28 cellular contexts compared by ENCODE assay signal in the genomic region with DNA sequence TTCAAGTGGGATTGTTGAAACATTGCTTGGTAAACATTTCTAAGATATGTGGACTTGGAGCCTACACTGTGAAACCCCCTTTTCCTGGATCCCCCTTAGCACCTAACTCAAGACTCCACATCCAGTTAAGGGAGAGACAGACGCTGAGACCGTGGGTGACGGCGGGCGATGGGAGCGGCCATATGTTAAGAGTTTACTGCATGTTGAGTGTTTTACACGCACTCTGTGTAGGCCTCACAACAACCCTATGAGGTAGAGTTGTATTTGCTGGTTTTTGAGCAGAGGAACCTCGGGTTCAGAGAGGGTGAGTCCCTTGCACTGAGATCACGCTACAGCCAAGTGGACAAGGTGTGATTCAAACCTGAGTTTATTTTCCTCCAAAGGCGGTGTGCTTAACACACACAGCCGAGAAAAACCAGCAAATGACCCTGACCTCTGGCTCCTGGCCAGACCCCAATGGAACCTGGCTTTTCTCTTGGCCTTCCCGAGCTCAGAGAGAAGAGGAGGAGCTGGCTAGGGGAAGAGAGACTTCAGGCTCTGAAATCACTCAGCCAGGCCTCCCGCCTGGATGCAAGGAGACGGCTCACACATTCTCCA. TPM values are rescaled to one million over a fixed set of nuclear protein-coding genes. Genes with fewer than 3 reads are reported as not detected.
A peak's percentile ranks its signal among the peaks of the same experiment; 100 is the strongest.
DNase-seq lines count a peak whose midpoint lies in the region; TF ChIP-seq lines count a peak whose summit lies in the region.
"Had no signal": no experiment of that assay in that cellular context is flagged by ENCODE, and none has a peak within 500 bp of the region (broad histone marks: within the 10 kb centered on the region; RNA-seq: fewer than 3 reads in every experiment).

No MANE protein-coding gene starts in this region.

- no peak overlapping the region for H2BK5ac ChIP-seq in neuronal stem cell (ENCODE audit: low read length)

- intact Hi-C loops in cardiac septum (cut with DNase I): loop anchor here (5.0 kb wide), 1 partner anchor 37 kb away; no protein-coding TSS in a partner anchor
- intact Hi-C loops in left ventricle myocardium inferior (cut with micrococcal nuclease): no loop called here

- TF ChIP-seq RAD21 in liver (IDR thresholded peaks at IDR 0.05): peak; percentile 30 to 57

- no peaks in the 10 kb centered on the region for H3K79me1 ChIP-seq in neuronal stem cell (ENCODE audit: low read depth, low read length)

- H2AFZ ChIP-seq in neuronal stem cell (ENCODE audit: low read length): no peak overlapping the region
- H2AFZ ChIP-seq: GM23338 had no signal

- H2BK12ac ChIP-seq in neuronal stem cell (ENCODE audit: low read length): no peak overlapping the region

- H3K9me3 ChIP-seq in cardiac muscle cell (ENCODE audit: low read depth) (no peaks in the 10 kb centered on the region), liver (ENCODE audit: control insufficient read depth in 4 of 4, low read length in 3 of 4) (no peaks in the 10 kb centered on the region), neuronal stem cell (replicated peaks in 1 of 2; ENCODE audit: control insufficient read depth in 2 of 2, insufficient read depth in 1 of 2, low read depth in 1 of 2, low read length in 2 of 2) (no peaks in the 10 kb centered on the region), left ventricle myocardium inferior (replicated peaks) (no peaks in the 10 kb centered on the region)

- DNase-seq in cardiac muscle cell (ENCODE audit: low read depth in 1 of 2, low spot score in 1 of 2): peak; percentile 14 to 35
- DNase-seq in cardiac septum (ENCODE audit: low spot score): no peak
- no peak for DNase-seq in neuronal stem cell (ENCODE audit: low spot score)
- DNase-seq in H7: no peak
- DNase-seq in A172 (ENCODE audit: low spot score): no peak
- no peak for DNase-seq in left ventricle myocardium inferior
- DNase-seq: 8988T; AML-193; C1 segment of cervical spinal cord; CD8-positive, alpha-beta T cell; DND-41; HCEC 1CT; MV-4-11; NCI-H1105 treated with DMSO at 0.1 percent for 48 hours; NCI-H2081; NCI-H2171; NCI-H345; NCI-H524; NCI-H774; NK-92 treated with Interleukin-12 subunit alpha and Interleukin-12 subunit beta, amount 100 ng/mL, for 24 hours; SHP77 treated with DMSO at 0.1 percent for 48 hours had no signal

- H3K4me3 ChIP-seq in cardiac muscle cell (no peak overlapping the region), liver (ENCODE audit: low read depth in 1 of 3, low read length in 3 of 3) (no peak overlapping the region), neuronal stem cell (ENCODE audit: low read length in 2 of 2) (no peak overlapping the region), H7 (ENCODE audit: insufficient read depth, low read depth, low read length) (no peak overlapping the region), left ventricle myocardium inferior (no peak overlapping the region)
- H3K4me3 ChIP-seq: GM12878, GM23338 had no signal

- 71% methylated on average over 14 of the region's 14 CpGs for WGBS in liver
- WGBS in neuronal stem cell (ENCODE audit: extremely low coverage in 2 of 2, insufficient read length in 2 of 2, insufficient replicate concordance in 1 of 2), 2 donors: no CpG with 5 or more reads among the region's 14 CpGs

- no peak overlapping the region for H3K14ac ChIP-seq in neuronal stem cell (ENCODE audit: low read length)

- H3K36me3 ChIP-seq in cardiac muscle cell (peaks cover 51% of the 10 kb centered on the region), liver (ENCODE audit: control insufficient read depth in 4 of 4, insufficient read depth in 3 of 4, low read depth in 1 of 4, low read length in 3 of 4) (peaks cover 3 to 8% (median 6%) of the 10 kb centered on the region in 4 donors), neuronal stem cell (replicated peaks in 1 of 2; ENCODE audit: control insufficient read depth in 2 of 2, insufficient read depth in 2 of 2, low read length in 2 of 2) (peaks cover 0 to 57% of the 10 kb centered on the region in 2 donors), H7 (replicated peaks; ENCODE audit: control insufficient read depth, insufficient read depth, low read length) (no peaks in the 10 kb centered on the region), left ventricle myocardium inferior (peaks cover 37% of the 10 kb centered on the region)

- peak overlapping the region; percentile 75 for H3K27ac ChIP-seq in cardiac muscle cell
- peak overlapping the region; percentile 72 to 82 for H3K27ac ChIP-seq in liver (ENCODE audit: low read depth in 1 of 2, low read length in 2 of 2)
- no peak overlapping the region for H3K27ac ChIP-seq in neuronal stem cell (replicated peaks; ENCODE audit: low read length)
- H3K27ac ChIP-seq in left ventricle myocardium inferior (replicated peaks): no peak overlapping the region
- H3K27ac ChIP-seq: KMS-11, RWPE1 had no signal

- H3K4me2 ChIP-seq in neuronal stem cell (ENCODE audit: insufficient read depth, low read length, poor library complexity, severe bottlenecking): no peak overlapping the region
- H3K4me2 ChIP-seq: GM23338, KMS-11 had no signal

- peaks cover 19% of the 10 kb centered on the region for H3K4me1 ChIP-seq in cardiac muscle cell (ENCODE audit: low read depth)
- H3K4me1 ChIP-seq in liver (ENCODE audit: control insufficient read depth in 4 of 4, insufficient read depth in 4 of 4, low read length in 3 of 4): peaks cover 18 to 72% (median 62%) of the 10 kb centered on the region in 4 donors
- H3K4me1 ChIP-seq in neuronal stem cell (ENCODE audit: control insufficient read depth in 2 of 2, insufficient read depth in 1 of 2, low read depth in 1 of 2, low read length in 2 of 2): peaks cover 12 to 24% of the 10 kb centered on the region in 2 donors
- peaks cover 30% of the 10 kb centered on the region for H3K4me1 ChIP-seq in left ventricle myocardium inferior

- H3K9ac ChIP-seq in liver (ENCODE audit: low read depth in 1 of 2, low read length in 2 of 2) (no peak overlapping the region), neuronal stem cell (ENCODE audit: low read depth, low read length, poor library complexity) (peak overlapping the region; percentile 36)
- H3K9ac ChIP-seq: KMS-11 had no signal

- no peak overlapping the region for H4K8ac ChIP-seq in neuronal stem cell (ENCODE audit: low read depth, low read length)

- H2AK5ac ChIP-seq in neuronal stem cell (ENCODE audit: low read depth, low read length): no peak overlapping the region

- H2BK120ac ChIP-seq in neuronal stem cell (ENCODE audit: low read depth, low read length): no peak overlapping the region

- no peak overlapping the region for H3K23ac ChIP-seq in neuronal stem cell (ENCODE audit: low read depth, low read length, poor library complexity)

- no peak overlapping the region for H3K4ac ChIP-seq in neuronal stem cell (ENCODE audit: low read length)

- H2BK15ac ChIP-seq in neuronal stem cell (ENCODE audit: low read length): no peak overlapping the region

- H3K27me3 ChIP-seq in cardiac muscle cell: no peaks in the 10 kb centered on the region
- H3K27me3 ChIP-seq in liver (ENCODE audit: control insufficient read depth in 4 of 4, insufficient read depth in 4 of 4, low read length in 3 of 4): no peaks in the 10 kb centered on the region
- no peaks in the 10 kb centered on the region for H3K27me3 ChIP-seq in neuronal stem cell (ENCODE audit: control insufficient read depth in 3 of 3, insufficient read depth in 3 of 3, low read depth in 1 of 3, low read length in 3 of 3)
- H3K27me3 ChIP-seq in H7 (ENCODE audit: control insufficient read depth, insufficient read depth, low read length): no peaks in the 10 kb centered on the region
- H3K27me3 ChIP-seq in left ventricle myocardium inferior (ENCODE audit: low read depth): no peaks in the 10 kb centered on the region

- H3K18ac ChIP-seq in neuronal stem cell (ENCODE audit: low read length): peak overlapping the region; percentile 18

- TF ChIP-seq CTCF in cardiac muscle cell (IDR thresholded peaks at IDR 0.05; ENCODE audit: low read depth, low read length): no peak
- TF ChIP-seq CTCF in liver (IDR thresholded peaks at IDR 0.05; ENCODE audit: low read depth, low read length, missing input control): no peak
- no peak for TF ChIP-seq CTCF in left ventricle myocardium inferior (IDR thresholded peaks at IDR 0.05; ENCODE audit: borderline replicate concordance)

- no peak overlapping the region for H4K91ac ChIP-seq in neuronal stem cell (ENCODE audit: low read depth, low read length, poor library complexity)

TF ChIP-seq in liver, 16 proteins besides CTCF, POLR2A, EP300 and RAD21 (continues in another document):
- TF ChIP-seq SP1 (IDR thresholded peaks at IDR 0.05) (peak; percentile 66), RXRA (IDR thresholded peaks at IDR 0.05) (peak; percentile 91), GABPA (IDR thresholded peaks at IDR 0.05 in 1 of 2, conservative IDR thresholded peaks at IDR 0.05 in 1 of 2) (no peak), FOXA2 (IDR thresholded peaks at IDR 0.05) (peak; percentile 21), JUND (IDR thresholded peaks at IDR 0.05) (peak in 1 of 2 donors; percentile 21), HNF4A (conservative IDR thresholded peaks at IDR 0.05) (peak; percentile 67 to 72), HNF4G (IDR thresholded peaks at IDR 0.05) (peak; percentile 52)

RNA-seq across cellular contexts. Expression of gene GOLT1A, which starts 46.9 kb away (rescaled TPM):
- total RNA-seq in cardiac muscle cell (0.33 and 0.74 TPM in 2 replicates), cardiac septum (not detected), liver (10 to 100 TPM; 14.1 to 24.8 TPM), left ventricle myocardium inferior (not detected)
- polyA plus RNA-seq in cardiac muscle cell (2.6 and 2.8 TPM in 2 replicates), liver (100 to 1,000 TPM in 1 of 2 donors, 10 to 100 TPM in 1; 80.6 to 103 TPM)
- polyA plus RNA-seq in neuronal stem cell (2013, experiment 1 of 2): 0.22 TPM
- 0.29 TPM for polyA plus RNA-seq in neuronal stem cell (2013, experiment 2 of 2)
- total RNA-seq in H7 (2014; rRNA removed; shearing (Covaris generic)): 0.76 and 1.0 TPM in 2 replicates
- 0.19 TPM in 1 of 2 replicates, not detected in the other for total RNA-seq in A172 (2014; rRNA removed; shearing (Covaris generic))
- total RNA-seq: CD8-positive, alpha-beta T cell; GM12878; HT1080 had no signal
- polyA plus RNA-seq: AG04450 had no signal

Comparison
In these comparisons a context has a peak if more than half of its experiments do, and no peak if none do; other contexts are left out.
1. DNase-seq: peak in cardiac muscle cell (2 of 2); none in cardiac septum (single experiment), neuronal stem cell (single experiment), H7 (single experiment), A172 (single experiment) and left ventricle myocardium inferior (single experiment).
2. H3K27ac ChIP-seq: peak in cardiac muscle cell (single experiment) and liver (2 of 2); none in neuronal stem cell (single experiment) and left ventricle myocardium inferior (single experiment).